ENCODE assay signal across 28 cellular contexts in the genomic region with DNA sequence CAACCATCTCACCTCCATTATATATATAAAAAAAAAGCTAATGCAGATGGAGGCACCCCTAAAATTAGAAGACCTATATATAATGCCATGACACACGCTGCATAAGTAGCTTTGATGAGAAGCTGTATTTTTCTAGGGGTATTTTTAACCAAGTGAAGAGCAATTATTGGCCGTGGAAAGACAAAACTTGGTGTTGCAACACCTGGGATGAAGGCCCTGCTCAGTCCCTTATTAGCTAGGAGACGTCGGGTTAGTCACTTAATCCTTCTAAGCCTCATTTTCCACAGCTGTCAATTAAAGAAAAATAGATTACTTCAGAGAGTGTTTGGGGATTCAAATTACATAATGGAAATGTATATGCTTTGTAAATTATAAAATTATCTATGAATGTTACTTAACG.
"Had no signal": no experiment of that assay in that cellular context is flagged by ENCODE, and none has a peak within 500 bp of the region (broad histone marks: within the 10 kb centered on the region; RNA-seq: fewer than 3 reads in every experiment).

No MANE protein-coding gene starts in this region.

- H3K4me1 ChIP-seq: gastroesophageal sphincter, parathyroid adenoma, right atrium auricular region, sigmoid colon, suprapubic skin, transverse colon, upper lobe of right lung, uterus had no signal

- H3K27me3 ChIP-seq: gastroesophageal sphincter, heart left ventricle, hepatocyte, neutrophil, right atrium auricular region, sigmoid colon, suprapubic skin, transverse colon, upper lobe of right lung, uterus had no signal

- H3K27ac ChIP-seq: coronary artery, gastroesophageal sphincter, heart left ventricle, neutrophil, parathyroid adenoma, right atrium auricular region, sigmoid colon, suprapubic skin, transverse colon, upper lobe of right lung, uterus had no signal

- DNase-seq: dermis blood vessel endothelial cell; effector memory CD4-positive, alpha-beta T cell; erythroblast; foreskin fibroblast; heart left ventricle; kidney; mucosa of descending colon; naive B cell; sigmoid colon; small intestine; stimulated activated CD4-positive, alpha-beta T cell treated with anti-CD3 and anti-CD28 coated beads, Interleukin-1b, Interleukin-23, amount 100 ng/mL, for 48 hours; stimulated activated CD4-positive, alpha-beta T cell treated with anti-CD3 and anti-CD28 coated beads, Interleukin-4, amount 100 ng/mL, for 1 hour; stimulated activated CD8-positive, alpha-beta memory T cell treated with anti-CD3 and anti-CD28 coated beads, Interleukin-4, amount 100 ng/mL, for 48 hours; stimulated activated naive CD4-positive, alpha-beta T cell; stimulated activated naive CD8-positive, alpha-beta T cell treated with anti-CD3 and anti-CD28 coated beads, Interleukin-15, amount 100 ng/mL, for 72 hours; transverse colon; upper lobe of right lung; uterus had no signal

- H3K9me3 ChIP-seq: gastroesophageal sphincter, mucosa of descending colon, neutrophil, right atrium auricular region, sigmoid colon, suprapubic skin, transverse colon, upper lobe of right lung, uterus had no signal

- H3K36me3 ChIP-seq: gastroesophageal sphincter, heart left ventricle, neutrophil, right atrium auricular region, sigmoid colon, suprapubic skin, transverse colon, upper lobe of right lung, uterus had no signal

- ATAC-seq: gastroesophageal sphincter; heart left ventricle; left lobe of liver; mucosa of descending colon; natural killer cell treated with Interleukin-12 subunit alpha and Interleukin-12 subunit beta and Interleukin-15 and Interleukin-18, amount 100 ng/mL, for 72 hours; stimulated activated naive CD8-positive, alpha-beta T cell treated with anti-CD3 and anti-CD28 coated beads, Interleukin-15, amount 100 ng/mL, for 72 hours; upper lobe of right lung had no signal

- H3K4me3 ChIP-seq: coronary artery, gastroesophageal sphincter, heart left ventricle, hepatocyte, lung, mucosa of descending colon, right atrium auricular region, sigmoid colon, suprapubic skin, transverse colon, upper lobe of right lung, uterus had no signal
